Comparison of ENCODE assay signal across 22 cellular contexts in genomic region chr7:126804604-126805003, GRCh38.
DNase-seq lines count a peak whose midpoint lies in the region; ATAC-seq and TF ChIP-seq lines count a peak whose summit lies in the region.
"Had no signal": no experiment of that assay in that cellular context is flagged by ENCODE, and none has a peak within 500 bp of the region (broad histone marks: within the 10 kb centered on the region; RNA-seq: fewer than 3 reads in every experiment).

No MANE protein-coding gene starts in this region.

- H3K36me3 Mint-ChIP-seq in activated naive CD4-positive, alpha-beta T cell treated with anti-CD3 and anti-CD28 coated beads for 36 hours (ENCODE audit: low read depth) = no peaks in the 10 kb centered on the region

- intact Hi-C loops in activated naive CD4-positive, alpha-beta T cell treated with anti-CD3 and anti-CD28 coated beads for 36 hours (cut with micrococcal nuclease) = loop anchor here (5.0 to 10.0 kb wide), 5 partner anchors 98 to 1400 kb away; no protein-coding TSS in a partner anchor
- intact Hi-C loops in ovary (cut with DNase I) = no loop called here

- H3K4me1 Mint-ChIP-seq in activated naive CD4-positive, alpha-beta T cell treated with anti-CD3 and anti-CD28 coated beads for 36 hours (ENCODE audit: low read depth) = no peaks in the 10 kb centered on the region
- H3K4me1 Mint-ChIP-seq: activated naive CD8-positive, alpha-beta T cell treated with anti-CD3 and anti-CD28 coated beads, Interleukin-2, amount 50 U/mL, for 24 hours had no signal

- no peak overlapping the region for H3K27ac Mint-ChIP-seq in activated naive CD4-positive, alpha-beta T cell treated with anti-CD3 and anti-CD28 coated beads for 36 hours
- H3K27ac Mint-ChIP-seq: activated naive CD8-positive, alpha-beta T cell treated with anti-CD3 and anti-CD28 coated beads, Interleukin-2, amount 50 U/mL, for 24 hours; HFFc6 had no signal

- H3K27ac ChIP-seq in ovary = no peak overlapping the region
- H3K27ac ChIP-seq: BLaER1 treated with 17β-estradiol and CSF1 and Interleukin-3, amounts not matched to agents 10 nM and 100 nM; parathyroid adenoma; PC-9; stomach had no signal

- H3K27me3 Mint-ChIP-seq in activated naive CD4-positive, alpha-beta T cell treated with anti-CD3 and anti-CD28 coated beads for 36 hours (ENCODE audit: low read depth) = peaks cover 5% of the 10 kb centered on the region

- DNase-seq in activated CD4-positive, alpha-beta T cell treated with anti-CD3 and anti-CD28 coated beads, Interleukin-2, amount 50 U/mL, for 1 hour = no peak
- DNase-seq in NCI-H2029 (lab: John Stamatoyannopoulos, UW) (no peak), ovary (no peak)
- DNase-seq in activated naive CD4-positive, alpha-beta T cell treated with anti-CD3 and anti-CD28 coated beads for 36 hours = no peak
- DNase-seq: activated CD4-positive, alpha-beta T cell treated with anti-CD3 and anti-CD28 coated beads, Interleukin-2, amount 50 U/mL, for 48 hours; activated naive CD8-positive, alpha-beta T cell treated with anti-CD3 and anti-CD28 coated beads, Interleukin-2, amount 50 U/mL, for 24 hours; activated T-cell treated with anti-CD3 and anti-CD28 coated beads, Interleukin-2, amount 50 U/mL, for 48 hours; central memory CD4-positive, alpha-beta T cell; DMS153; effector memory CD4-positive, alpha-beta T cell; HFFc6; left colon; NCI-H1436; NCI-H510A treated with DMSO at 0.1 percent for 48 hours; PC-9; stomach had no signal

- peaks cover 1% of the 10 kb centered on the region for H3K9me3 Mint-ChIP-seq in activated naive CD4-positive, alpha-beta T cell treated with anti-CD3 and anti-CD28 coated beads for 36 hours
- H3K9me3 Mint-ChIP-seq: activated naive CD8-positive, alpha-beta T cell treated with anti-CD3 and anti-CD28 coated beads, Interleukin-2, amount 50 U/mL, for 24 hours; HFFc6 had no signal

- no peaks in the 10 kb centered on the region for H3K9me3 ChIP-seq in ovary
- H3K9me3 ChIP-seq: SK-N-SH, stomach had no signal

- H3K36me3 ChIP-seq in ovary = no peaks in the 10 kb centered on the region
- H3K36me3 ChIP-seq: BLaER1 treated with 17β-estradiol and CSF1 and Interleukin-3, amounts not matched to agents 10 nM and 100 nM; stomach had no signal

- no peak for TF ChIP-seq CTCF in ovary (IDR thresholded peaks at IDR 0.05)

- H3K4me3 Mint-ChIP-seq in activated naive CD4-positive, alpha-beta T cell treated with anti-CD3 and anti-CD28 coated beads for 36 hours = no peak overlapping the region
- H3K4me3 Mint-ChIP-seq: activated naive CD8-positive, alpha-beta T cell treated with anti-CD3 and anti-CD28 coated beads, Interleukin-2, amount 50 U/mL, for 24 hours; HFFc6 had no signal

- ATAC-seq in GM19395 (IDR thresholded peaks at IDR 0.05; ENCODE audit: unreplicated experiment) (peak; percentile 69), HG02642 (IDR thresholded peaks at IDR 0.05; ENCODE audit: poor library complexity, unreplicated experiment) (peak; percentile 68), HG03342 (IDR thresholded peaks at IDR 0.05; ENCODE audit: unreplicated experiment) (peak; percentile 55)
- ATAC-seq: activated naive CD8-positive, alpha-beta T cell treated with anti-CD3 and anti-CD28 coated beads, Interleukin-2, amount 50 U/mL, for 24 hours; left colon had no signal

- CTCF ChIA-PET in activated naive CD4-positive, alpha-beta T cell treated with anti-CD3 and anti-CD28 coated beads for 36 hours (lab: Charles Lee) = interaction anchor here (0.5 to 0.9 kb wide), 4 partner anchors 15 to 495 kb away, joined by 3 read pairs; no protein-coding TSS in a partner anchor

- no peak for TF ChIP-seq EP300 in ovary (IDR thresholded peaks at IDR 0.05)

- H3K4me1 ChIP-seq in ovary (ENCODE audit: insufficient read depth) = no peaks in the 10 kb centered on the region
- H3K4me1 ChIP-seq: BLaER1 treated with 17β-estradiol and CSF1 and Interleukin-3, amounts not matched to agents 10 nM and 100 nM; parathyroid adenoma; stomach had no signal

- 15 to 31% (median 23%) methylated on average over 2 of the region's 2 CpGs for WGBS in ovary, 3 donors

- H3K27me3 ChIP-seq in ovary = no peaks in the 10 kb centered on the region
- H3K27me3 ChIP-seq: BLaER1 treated with 17β-estradiol and CSF1 and Interleukin-3, amounts not matched to agents 10 nM and 100 nM; stomach had no signal

- H3K4me3 ChIP-seq in ovary = no peak overlapping the region
- H3K4me3 ChIP-seq: BLaER1 treated with 17β-estradiol and CSF1 and Interleukin-3, amounts not matched to agents 10 nM and 100 nM; PC-9; stomach had no signal

- TF ChIP-seq POLR2A in ovary (IDR thresholded peaks at IDR 0.05) = no peak
